In the genomic region with DNA sequence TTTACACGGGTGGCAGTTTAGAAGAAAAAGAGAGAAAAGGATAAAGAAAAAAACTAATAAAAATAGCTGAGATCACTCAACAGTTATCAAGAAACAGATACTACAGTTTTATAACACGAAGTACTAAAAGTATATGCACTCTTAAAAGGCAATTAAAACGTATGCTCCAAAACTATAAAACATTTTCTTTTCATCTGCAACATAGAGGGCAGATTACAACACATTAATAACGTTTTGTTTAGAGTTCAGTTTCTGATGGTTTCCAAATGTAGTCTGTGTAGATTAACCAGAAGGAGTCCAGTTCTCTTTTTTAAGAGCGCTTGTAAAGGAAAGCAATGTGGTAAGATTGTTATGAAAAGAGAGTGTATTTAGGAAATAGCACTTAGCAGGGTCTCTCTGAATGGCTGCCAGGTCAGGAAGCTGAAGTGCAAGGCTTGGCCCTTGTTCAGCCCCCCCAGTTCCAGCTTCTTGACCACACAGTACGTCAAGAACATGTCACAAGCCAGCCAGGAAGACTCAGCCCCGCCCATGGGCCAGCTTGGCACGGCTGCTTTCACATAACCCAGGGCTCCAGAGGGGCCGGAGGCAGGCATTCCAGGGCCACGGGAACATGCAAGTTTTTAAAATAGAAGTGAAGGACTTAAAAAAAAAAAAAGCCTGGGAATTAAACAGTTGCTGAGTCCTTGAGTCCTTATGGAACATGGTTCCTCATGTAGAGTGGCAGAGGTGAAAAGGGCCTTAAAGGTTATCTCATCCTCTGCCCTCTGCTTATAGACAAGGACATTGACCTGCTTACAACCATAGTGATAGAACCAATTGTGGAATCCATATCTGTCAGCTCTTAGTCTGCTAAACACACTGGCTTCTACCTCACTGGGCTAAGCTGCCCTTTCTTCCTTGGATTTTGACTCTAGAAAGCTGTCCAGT, we compare ENCODE assay signal across 9 cellular contexts.
A peak's percentile ranks its signal among the peaks of the same experiment; 100 is the strongest.
DNase-seq lines count a peak whose midpoint lies in the region; ATAC-seq and TF ChIP-seq lines count a peak whose summit lies in the region.
"Had no signal": no experiment of that assay in that cellular context is flagged by ENCODE, and none has a peak within 500 bp of the region (broad histone marks: within the 10 kb centered on the region; RNA-seq: fewer than 3 reads in every experiment).

No MANE protein-coding gene starts in this region.

- no peaks in the 10 kb centered on the region for H3K36me3 ChIP-seq in BJ (ENCODE audit: control insufficient read depth, insufficient read depth, low read length)

- no peak overlapping the region for H3K27ac Mint-ChIP-seq in activated T-helper 17 cell treated with anti-CD3 and anti-CD28 coated beads, Interleukin-2, amount 50 U/mL, for 72 hours
- H3K27ac Mint-ChIP-seq: activated naive CD4-positive, alpha-beta T cell treated with anti-CD3 and anti-CD28 coated beads, Interleukin-2, amount 50 U/mL, for 24 hours had no signal

- DNase-seq in BJ (ENCODE audit: low read depth) = peak; percentile 95
- DNase-seq in RPMI7951 (ENCODE audit: low read depth) = peak; percentile 99
- peak; percentile 99 for DNase-seq in fibroblast of the aortic adventitia (ENCODE audit: low read depth)
- DNase-seq in pons (ENCODE audit: low spot score) = peak; percentile 68
- no peak for DNase-seq in ACHN
- DNase-seq in inferior parietal cortex (ENCODE audit: extremely low spot score) = no peak

- H3K4me3 ChIP-seq in BJ (ENCODE audit: low read depth, low read length) (no peak overlapping the region), fibroblast of the aortic adventitia (ENCODE audit: low read depth, low read length) (no peak overlapping the region)

- no peak overlapping the region for H3K4me3 Mint-ChIP-seq in activated T-helper 17 cell treated with anti-CD3 and anti-CD28 coated beads, Interleukin-2, amount 50 U/mL, for 72 hours
- H3K4me3 Mint-ChIP-seq: activated naive CD4-positive, alpha-beta T cell treated with anti-CD3 and anti-CD28 coated beads, Interleukin-2, amount 50 U/mL, for 24 hours had no signal

- H3K27me3 Mint-ChIP-seq in activated T-helper 17 cell treated with anti-CD3 and anti-CD28 coated beads, Interleukin-2, amount 50 U/mL, for 72 hours = no peaks in the 10 kb centered on the region
- H3K27me3 Mint-ChIP-seq: activated naive CD4-positive, alpha-beta T cell treated with anti-CD3 and anti-CD28 coated beads, Interleukin-2, amount 50 U/mL, for 24 hours had no signal

- CTCF ChIA-PET in BJ (lab: Yijun Ruan, JAX) = interaction anchor here (0.7 to 1.5 kb wide), 7 partner anchors 23 to 251 kb away, joined by 3 to 5 read pairs (median 3); no protein-coding TSS in a partner anchor

- in situ Hi-C loops in ACHN (cut with HindIII; ENCODE audit: low pct_ligation_motif_present, low pct_unique_long_range_greater_than_20kb, low sequenced_read_pairs) = no loop called here

- peaks cover 6% of the 10 kb centered on the region for H3K4me1 Mint-ChIP-seq in activated T-helper 17 cell treated with anti-CD3 and anti-CD28 coated beads, Interleukin-2, amount 50 U/mL, for 72 hours

- no peaks in the 10 kb centered on the region for H3K27me3 ChIP-seq in BJ (ENCODE audit: control insufficient read depth, insufficient read depth, low read length)

- POLR2A ChIA-PET in BJ (lab: Charles Lee) = no interaction called here

- H3K9me3 Mint-ChIP-seq in activated T-helper 17 cell treated with anti-CD3 and anti-CD28 coated beads, Interleukin-2, amount 50 U/mL, for 72 hours = no peaks in the 10 kb centered on the region
- H3K9me3 Mint-ChIP-seq: activated naive CD4-positive, alpha-beta T cell treated with anti-CD3 and anti-CD28 coated beads, Interleukin-2, amount 50 U/mL, for 24 hours had no signal

- ATAC-seq in HG03045 (IDR thresholded peaks at IDR 0.05; ENCODE audit: unreplicated experiment) = no peak
- no peak for ATAC-seq in activated T-helper 17 cell treated with anti-CD3 and anti-CD28 coated beads, Interleukin-2, amount 50 U/mL, for 72 hours (replicated peaks)

- TF ChIP-seq CTCF in BJ (IDR thresholded peaks at IDR 0.05; ENCODE audit: insufficient read depth, low read depth, low read length) = no peak
- TF ChIP-seq CTCF in fibroblast of the aortic adventitia (IDR thresholded peaks at IDR 0.05; ENCODE audit: insufficient read depth, low read length) = no peak

- H3K36me3 Mint-ChIP-seq in activated T-helper 17 cell treated with anti-CD3 and anti-CD28 coated beads, Interleukin-2, amount 50 U/mL, for 72 hours (ENCODE audit: low read depth) = no peaks in the 10 kb centered on the region
- H3K36me3 Mint-ChIP-seq: activated naive CD4-positive, alpha-beta T cell treated with anti-CD3 and anti-CD28 coated beads, Interleukin-2, amount 50 U/mL, for 24 hours had no signal

Comparison
In these comparisons a context has a peak if more than half of its experiments do, and no peak if none do; other contexts are left out.
1. DNase-seq: peak in BJ (single experiment), RPMI7951 (single experiment), fibroblast of the aortic adventitia (single experiment) and pons (single experiment); none in ACHN (single experiment) and inferior parietal cortex (single experiment).